ENCODE assay signal across 1 cellular context in genomic region chr19:11535792-11536595, GRCh38.
TF ChIP-seq lines count a peak whose summit lies in the region.

No MANE protein-coding gene starts in this region.

TF ChIP-seq in K562, 482 proteins besides CTCF, POLR2A, EP300 and RAD21 (continued from another document and continues in another):
- TF ChIP-seq PTTG1 (tag; IDR thresholded peaks at IDR 0.05; ENCODE audit: low read depth) (no peak), FOXJ2 (tag; IDR thresholded peaks at IDR 0.05) (0 out of 2 replicates have a peak, but pooled peaks have one; percentile 52), ARHGAP35 (IDR thresholded peaks at IDR 0.05; ENCODE audit: partially characterized antibody) (no peak), E2F3 (CRISPR knock-in tag; IDR thresholded peaks at IDR 0.05) (0 out of 2 replicates have a peak, but pooled peaks have one; percentile 70), DACH1 (IDR thresholded peaks at IDR 0.05; ENCODE audit: partially characterized antibody) (no peak), CC2D1A (IDR thresholded peaks at IDR 0.05) (0 out of 2 replicates have a peak, but pooled peaks have one; percentile 20), BCOR (IDR thresholded peaks at IDR 0.05) (peak; percentile 98), NKRF (IDR thresholded peaks at IDR 0.05; ENCODE audit: borderline replicate concordance) (no peak), RUNX1 (IDR thresholded peaks at IDR 0.05; ENCODE audit: low read depth) (no peak), NCOA1 (IDR thresholded peaks at IDR 0.05; ENCODE audit: low read depth) (peak; percentile 36; the same call in 1 of the 2 replicates), MNT (conservative IDR thresholded peaks at IDR 0.05) (peak in 1 of 2 experiments; percentile 71; a peak in 3 of 4 replicates), U2AF1 (optimal IDR thresholded peaks at IDR 0.05; ENCODE audit: low read depth, low read length) (peak; percentile 58), NFE2L1 (tag; IDR thresholded peaks at IDR 0.05; ENCODE audit: borderline replicate concordance, low read depth) (no peak), SMAD2 (IDR thresholded peaks at IDR 0.05; ENCODE audit: low read depth, low read length) (no peak), PRDM10 (IDR thresholded peaks at IDR 0.05; ENCODE audit: partially characterized antibody) (peak; percentile 34), SIN3B (IDR thresholded peaks at IDR 0.05; ENCODE audit: low read depth) (peak; percentile 30; the same call in 1 of the 2 replicates), FOXK1 (CRISPR knock-in tag; IDR thresholded peaks at IDR 0.05; ENCODE audit: borderline replicate concordance) (no peak), HOMEZ (CRISPR knock-in tag; IDR thresholded peaks at IDR 0.05) (no peak), HBP1 (CRISPR knock-in tag; IDR thresholded peaks at IDR 0.05) (no peak), EZH2 (IDR thresholded peaks at IDR 0.05; ENCODE audit: borderline replicate concordance, low read depth, low read length) (no peak), ERF (CRISPR knock-in tag; IDR thresholded peaks at IDR 0.05) (0 out of 2 replicates have a peak, but pooled peaks have one; percentile 74), NR2C2 (CRISPR knock-in tag; IDR thresholded peaks at IDR 0.05) (no peak), NR2C2 (tag; IDR thresholded peaks at IDR 0.05) (peak; percentile 18; the same call in 1 of the 2 replicates), ZSCAN29 (IDR thresholded peaks at IDR 0.05) (no peak), FOXM1 (IDR thresholded peaks at IDR 0.05; ENCODE audit: low read depth) (no peak), FOXM1 (CRISPR knock-in tag; IDR thresholded peaks at IDR 0.05; ENCODE audit: low read depth) (no peak), U2AF2 (optimal IDR thresholded peaks at IDR 0.05; ENCODE audit: low read depth, low read length) (no peak), MEF2A (IDR thresholded peaks at IDR 0.05; ENCODE audit: control insufficient read depth, low read depth, low read length) (peak; percentile 58), SMARCE1 (IDR thresholded peaks at IDR 0.05) (peak; percentile 57; the same call in 1 of the 2 replicates), ARNT (IDR thresholded peaks at IDR 0.05) (peak; percentile 61 to 72; a peak in 2 of 4 replicates), DPF2 (IDR thresholded peaks at IDR 0.05) (peak; percentile 73; the same call in 1 of the 2 replicates), ARID2 (IDR thresholded peaks at IDR 0.05) (no peak), CREB3L1 (IDR thresholded peaks at IDR 0.05; ENCODE audit: borderline replicate concordance, low read depth) (peak; percentile 15; the same call in 1 of the 2 replicates), ZNF23 (CRISPR knock-in tag; IDR thresholded peaks at IDR 0.05) (no peak), NR2F6 (CRISPR knock-in tag; IDR thresholded peaks at IDR 0.05) (no peak), TBP (optimal IDR thresholded peaks at IDR 0.05; ENCODE audit: low read depth, low read length) (peak; percentile 73), PHB (CRISPR knock-in tag; IDR thresholded peaks at IDR 0.05) (no peak), ZNF740 (CRISPR knock-in tag; IDR thresholded peaks at IDR 0.05) (no peak), ZNF740 (tag; IDR thresholded peaks at IDR 0.05) (no peak)
- TF ChIP-seq, protein P1, sequence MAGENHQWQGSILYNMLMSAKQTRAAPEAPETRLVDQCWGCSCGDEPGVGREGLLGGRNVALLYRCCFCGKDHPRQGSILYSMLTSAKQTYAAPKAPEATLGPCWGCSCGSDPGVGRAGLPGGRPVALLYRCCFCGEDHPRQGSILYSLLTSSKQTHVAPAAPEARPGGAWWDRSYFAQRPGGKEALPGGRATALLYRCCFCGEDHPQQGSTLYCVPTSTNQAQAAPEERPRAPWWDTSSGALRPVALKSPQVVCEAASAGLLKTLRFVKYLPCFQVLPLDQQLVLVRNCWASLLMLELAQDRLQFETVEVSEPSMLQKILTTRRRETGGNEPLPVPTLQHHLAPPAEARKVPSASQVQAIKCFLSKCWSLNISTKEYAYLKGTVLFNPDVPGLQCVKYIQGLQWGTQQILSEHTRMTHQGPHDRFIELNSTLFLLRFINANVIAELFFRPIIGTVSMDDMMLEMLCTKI (IDR thresholded peaks at IDR 0.05; ENCODE audit: partially characterized antibody), result no peak
- TF ChIP-seq, protein P2, sequence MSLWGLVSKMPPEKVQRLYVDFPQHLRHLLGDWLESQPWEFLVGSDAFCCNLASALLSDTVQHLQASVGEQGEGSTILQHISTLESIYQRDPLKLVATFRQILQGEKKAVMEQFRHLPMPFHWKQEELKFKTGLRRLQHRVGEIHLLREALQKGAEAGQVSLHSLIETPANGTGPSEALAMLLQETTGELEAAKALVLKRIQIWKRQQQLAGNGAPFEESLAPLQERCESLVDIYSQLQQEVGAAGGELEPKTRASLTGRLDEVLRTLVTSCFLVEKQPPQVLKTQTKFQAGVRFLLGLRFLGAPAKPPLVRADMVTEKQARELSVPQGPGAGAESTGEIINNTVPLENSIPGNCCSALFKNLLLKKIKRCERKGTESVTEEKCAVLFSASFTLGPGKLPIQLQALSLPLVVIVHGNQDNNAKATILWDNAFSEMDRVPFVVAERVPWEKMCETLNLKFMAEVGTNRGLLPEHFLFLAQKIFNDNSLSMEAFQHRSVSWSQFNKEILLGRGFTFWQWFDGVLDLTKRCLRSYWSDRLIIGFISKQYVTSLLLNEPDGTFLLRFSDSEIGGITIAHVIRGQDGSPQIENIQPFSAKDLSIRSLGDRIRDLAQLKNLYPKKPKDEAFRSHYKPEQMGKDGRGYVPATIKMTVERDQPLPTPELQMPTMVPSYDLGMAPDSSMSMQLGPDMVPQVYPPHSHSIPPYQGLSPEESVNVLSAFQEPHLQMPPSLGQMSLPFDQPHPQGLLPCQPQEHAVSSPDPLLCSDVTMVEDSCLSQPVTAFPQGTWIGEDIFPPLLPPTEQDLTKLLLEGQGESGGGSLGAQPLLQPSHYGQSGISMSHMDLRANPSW (CRISPR knock-in tag; IDR thresholded peaks at IDR 0.05), result no peak
- TF ChIP-seq, protein P3, sequence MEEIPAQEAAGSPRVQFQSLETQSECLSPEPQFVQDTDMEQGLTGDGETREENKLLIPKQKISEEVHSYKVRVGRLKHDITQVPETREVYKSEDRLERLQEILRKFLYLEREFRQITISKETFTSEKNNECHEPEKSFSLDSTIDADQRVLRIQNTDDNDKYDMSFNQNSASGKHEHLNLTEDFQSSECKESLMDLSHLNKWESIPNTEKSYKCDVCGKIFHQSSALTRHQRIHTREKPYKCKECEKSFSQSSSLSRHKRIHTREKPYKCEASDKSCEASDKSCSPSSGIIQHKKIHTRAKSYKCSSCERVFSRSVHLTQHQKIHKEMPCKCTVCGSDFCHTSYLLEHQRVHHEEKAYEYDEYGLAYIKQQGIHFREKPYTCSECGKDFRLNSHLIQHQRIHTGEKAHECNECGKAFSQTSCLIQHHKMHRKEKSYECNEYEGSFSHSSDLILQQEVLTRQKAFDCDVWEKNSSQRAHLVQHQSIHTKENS (CRISPR knock-in tag; IDR thresholded peaks at IDR 0.05), result no peak
- TF ChIP-seq, protein P4, sequence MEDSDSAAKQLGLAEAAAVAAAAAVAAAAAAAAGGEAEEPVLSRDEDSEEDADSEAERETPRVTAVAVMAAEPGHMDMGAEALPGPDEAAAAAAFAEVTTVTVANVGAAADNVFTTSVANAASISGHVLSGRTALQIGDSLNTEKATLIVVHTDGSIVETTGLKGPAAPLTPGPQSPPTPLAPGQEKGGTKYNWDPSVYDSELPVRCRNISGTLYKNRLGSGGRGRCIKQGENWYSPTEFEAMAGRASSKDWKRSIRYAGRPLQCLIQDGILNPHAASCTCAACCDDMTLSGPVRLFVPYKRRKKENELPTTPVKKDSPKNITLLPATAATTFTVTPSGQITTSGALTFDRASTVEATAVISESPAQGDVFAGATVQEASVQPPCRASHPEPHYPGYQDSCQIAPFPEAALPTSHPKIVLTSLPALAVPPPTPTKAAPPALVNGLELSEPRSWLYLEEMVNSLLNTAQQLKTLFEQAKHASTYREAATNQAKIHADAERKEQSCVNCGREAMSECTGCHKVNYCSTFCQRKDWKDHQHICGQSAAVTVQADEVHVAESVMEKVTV (CRISPR knock-in tag; IDR thresholded peaks at IDR 0.05), result peak; percentile 50; the same call in 1 of the 2 replicates
